ENCODE assay signal across 1 cellular context in the genomic region with DNA sequence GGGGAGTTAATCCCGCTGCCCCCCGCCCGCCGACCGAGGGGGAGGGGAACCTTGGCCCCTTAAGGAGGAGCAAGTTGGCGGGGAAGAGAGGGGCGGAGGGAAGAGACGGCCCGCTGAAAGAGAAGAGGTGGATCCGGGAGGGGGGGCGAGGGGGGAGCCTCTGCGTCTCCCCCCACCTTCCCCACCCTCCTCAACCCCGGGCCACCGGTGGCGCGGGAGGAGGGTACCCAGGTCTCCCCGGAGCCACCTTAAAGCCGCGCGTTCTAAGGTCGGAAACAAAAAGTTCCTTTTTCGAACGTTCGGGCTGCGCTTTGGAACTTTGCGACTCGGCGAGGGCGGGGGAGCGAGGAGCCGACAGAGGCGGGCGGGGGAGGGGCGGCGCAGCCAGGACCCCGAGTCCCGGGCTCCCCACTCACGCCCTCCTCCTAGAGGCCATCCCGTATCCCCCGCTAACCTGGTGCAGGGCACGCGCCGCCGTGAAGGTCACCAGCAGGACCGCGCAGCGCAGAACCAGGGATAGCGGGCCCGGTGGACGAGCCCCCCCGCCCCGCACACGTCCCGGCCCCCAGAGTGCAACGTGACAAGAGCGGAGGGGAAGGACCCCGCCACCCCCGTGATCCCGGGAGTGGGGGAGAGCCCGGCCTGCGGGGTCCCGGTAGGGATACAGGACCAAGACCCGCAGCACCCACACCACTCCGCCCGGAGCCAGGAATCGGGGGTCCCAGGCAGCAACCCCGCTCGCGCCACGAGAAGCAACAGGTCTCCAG.
A peak's percentile ranks its signal among the peaks of the same experiment; 100 is the strongest.
TF ChIP-seq lines count a peak whose summit lies in the region.

No MANE protein-coding gene starts in this region.

TF ChIP-seq in IMR-90, 13 proteins besides CTCF, POLR2A, EP300 and RAD21:
- TF ChIP-seq FOS (IDR thresholded peaks at IDR 0.05; ENCODE audit: low read depth, low read length) (no peak), MAZ (IDR thresholded peaks at IDR 0.05; ENCODE audit: borderline replicate concordance, low read depth, low read length) (peak; percentile 73), MAFK (IDR thresholded peaks at IDR 0.05; ENCODE audit: low read depth, low read length) (no peak), RCOR1 (IDR thresholded peaks at IDR 0.05; ENCODE audit: insufficient replicate concordance, low read length) (no peak), CHD1 (IDR thresholded peaks at IDR 0.05; ENCODE audit: low read depth, low read length) (peak; percentile 48; the same call in 1 of the 2 replicates)
- TF ChIP-seq, protein P1, sequence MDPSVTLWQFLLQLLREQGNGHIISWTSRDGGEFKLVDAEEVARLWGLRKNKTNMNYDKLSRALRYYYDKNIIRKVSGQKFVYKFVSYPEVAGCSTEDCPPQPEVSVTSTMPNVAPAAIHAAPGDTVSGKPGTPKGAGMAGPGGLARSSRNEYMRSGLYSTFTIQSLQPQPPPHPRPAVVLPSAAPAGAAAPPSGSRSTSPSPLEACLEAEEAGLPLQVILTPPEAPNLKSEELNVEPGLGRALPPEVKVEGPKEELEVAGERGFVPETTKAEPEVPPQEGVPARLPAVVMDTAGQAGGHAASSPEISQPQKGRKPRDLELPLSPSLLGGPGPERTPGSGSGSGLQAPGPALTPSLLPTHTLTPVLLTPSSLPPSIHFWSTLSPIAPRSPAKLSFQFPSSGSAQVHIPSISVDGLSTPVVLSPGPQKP (IDR thresholded peaks at IDR 0.05; ENCODE audit: borderline replicate concordance, low read depth, low read length), result no peak
